In the genomic region with DNA sequence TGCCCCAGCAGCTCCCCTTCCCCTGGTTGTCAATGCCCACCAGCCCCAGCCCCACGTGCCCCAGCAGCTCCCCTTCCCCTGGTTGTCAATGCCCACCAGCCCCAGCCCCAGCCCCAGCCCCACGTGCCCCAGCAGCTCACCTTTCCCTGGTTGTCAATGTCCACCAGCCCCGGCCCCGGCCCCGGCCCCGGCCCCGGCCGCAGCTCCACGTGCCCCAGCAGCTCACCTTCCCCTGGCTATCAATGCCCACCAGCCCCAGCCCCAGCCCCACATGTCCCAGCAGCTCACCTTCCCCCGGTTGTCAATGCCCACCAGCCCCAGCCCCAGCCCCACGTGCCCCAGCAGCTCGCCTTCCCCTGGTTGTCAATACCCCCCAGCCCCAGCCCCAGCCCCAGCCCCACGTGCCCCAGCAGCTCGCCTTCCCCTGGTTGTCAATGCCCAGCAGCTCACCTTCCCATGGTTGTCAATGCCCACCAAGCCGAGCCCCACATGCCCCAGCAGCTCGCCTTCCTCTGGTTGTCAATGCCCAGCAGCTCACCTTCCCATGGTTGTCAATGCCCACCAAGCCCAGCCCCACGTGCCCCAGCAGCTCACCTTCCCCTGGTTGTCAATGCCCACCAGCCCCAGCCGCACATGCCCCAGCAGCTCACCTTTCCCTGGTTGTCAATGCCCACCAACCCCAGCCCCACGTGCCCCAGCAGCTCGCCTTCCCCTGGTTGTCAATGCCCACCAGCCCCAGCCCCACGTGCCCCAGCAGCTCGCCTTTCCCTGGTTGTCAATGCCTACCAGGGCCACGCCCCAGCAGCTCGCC, we compare ENCODE assay signal across 12 cellular contexts. TPM values are rescaled to one million over a fixed set of nuclear protein-coding genes. Genes with fewer than 3 reads are reported as not detected.
"Had no signal": no experiment of that assay in that cellular context is flagged by ENCODE, and none has a peak within 500 bp of the region (broad histone marks: within the 10 kb centered on the region; RNA-seq: fewer than 3 reads in every experiment).

No MANE protein-coding gene starts in this region.

RNA-seq across cellular contexts. Expression of a gene that starts 14.3 kb away (rescaled TPM):
- total RNA-seq: activated CD8-positive, alpha-beta T cell treated with anti-CD3 and anti-CD28 coated beads for 36 hours; activated naive CD8-positive, alpha-beta T cell treated with anti-CD3 and anti-CD28 coated beads for 36 hours; ascending aorta; cardiac septum; LHCN-M2; NCI-H460; OCI-LY7; PC-9; Right ventricle myocardium inferior; SK-MEL-5; T-cell had no signal
- polyA plus RNA-seq: adipose tissue had no signal

RNA-seq across cellular contexts. Expression of a gene that starts 19.5 kb away (rescaled TPM):
- total RNA-seq: LHCN-M2 had no signal

RNA-seq across cellular contexts. Expression of a gene that starts 26.9 kb away (rescaled TPM):
- total RNA-seq: activated CD8-positive, alpha-beta T cell treated with anti-CD3 and anti-CD28 coated beads for 36 hours; activated naive CD8-positive, alpha-beta T cell treated with anti-CD3 and anti-CD28 coated beads for 36 hours; ascending aorta; NCI-H460; OCI-LY7; PC-9; SK-MEL-5 had no signal
